1 cellular context compared by ENCODE assay signal in the genomic region with DNA sequence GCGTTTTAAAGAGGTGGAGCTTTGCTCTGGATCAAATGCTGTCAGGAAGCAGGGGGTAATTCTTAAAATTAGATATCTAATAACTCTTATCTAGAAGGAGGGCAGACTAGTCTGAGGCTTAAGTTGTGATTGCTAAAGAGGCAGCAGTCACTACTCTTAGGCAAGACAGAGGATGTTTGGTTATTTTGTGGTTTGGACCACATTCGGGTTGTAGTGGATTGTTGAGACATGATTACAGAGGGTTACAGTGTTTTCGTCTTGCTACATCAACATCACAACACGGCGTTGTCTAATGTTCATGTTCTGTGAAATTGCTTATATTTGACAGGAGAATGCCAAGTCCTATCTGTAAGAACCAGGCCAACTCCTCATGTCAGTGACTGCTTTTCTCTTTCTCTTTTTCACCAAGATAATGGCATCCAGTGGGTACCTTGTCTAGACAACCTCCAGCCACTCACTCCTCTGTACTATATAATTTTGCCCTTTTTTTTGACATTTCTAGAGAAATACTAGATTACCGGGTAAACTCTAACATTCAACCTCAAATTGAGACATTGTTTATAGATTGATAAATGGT.
TF ChIP-seq lines count a peak whose summit lies in the region.

No MANE protein-coding gene starts in this region.

TF ChIP-seq in GM23338, 12 proteins besides CTCF, POLR2A, EP300 and RAD21 (continued from another document):
- TF ChIP-seq, protein P1, sequence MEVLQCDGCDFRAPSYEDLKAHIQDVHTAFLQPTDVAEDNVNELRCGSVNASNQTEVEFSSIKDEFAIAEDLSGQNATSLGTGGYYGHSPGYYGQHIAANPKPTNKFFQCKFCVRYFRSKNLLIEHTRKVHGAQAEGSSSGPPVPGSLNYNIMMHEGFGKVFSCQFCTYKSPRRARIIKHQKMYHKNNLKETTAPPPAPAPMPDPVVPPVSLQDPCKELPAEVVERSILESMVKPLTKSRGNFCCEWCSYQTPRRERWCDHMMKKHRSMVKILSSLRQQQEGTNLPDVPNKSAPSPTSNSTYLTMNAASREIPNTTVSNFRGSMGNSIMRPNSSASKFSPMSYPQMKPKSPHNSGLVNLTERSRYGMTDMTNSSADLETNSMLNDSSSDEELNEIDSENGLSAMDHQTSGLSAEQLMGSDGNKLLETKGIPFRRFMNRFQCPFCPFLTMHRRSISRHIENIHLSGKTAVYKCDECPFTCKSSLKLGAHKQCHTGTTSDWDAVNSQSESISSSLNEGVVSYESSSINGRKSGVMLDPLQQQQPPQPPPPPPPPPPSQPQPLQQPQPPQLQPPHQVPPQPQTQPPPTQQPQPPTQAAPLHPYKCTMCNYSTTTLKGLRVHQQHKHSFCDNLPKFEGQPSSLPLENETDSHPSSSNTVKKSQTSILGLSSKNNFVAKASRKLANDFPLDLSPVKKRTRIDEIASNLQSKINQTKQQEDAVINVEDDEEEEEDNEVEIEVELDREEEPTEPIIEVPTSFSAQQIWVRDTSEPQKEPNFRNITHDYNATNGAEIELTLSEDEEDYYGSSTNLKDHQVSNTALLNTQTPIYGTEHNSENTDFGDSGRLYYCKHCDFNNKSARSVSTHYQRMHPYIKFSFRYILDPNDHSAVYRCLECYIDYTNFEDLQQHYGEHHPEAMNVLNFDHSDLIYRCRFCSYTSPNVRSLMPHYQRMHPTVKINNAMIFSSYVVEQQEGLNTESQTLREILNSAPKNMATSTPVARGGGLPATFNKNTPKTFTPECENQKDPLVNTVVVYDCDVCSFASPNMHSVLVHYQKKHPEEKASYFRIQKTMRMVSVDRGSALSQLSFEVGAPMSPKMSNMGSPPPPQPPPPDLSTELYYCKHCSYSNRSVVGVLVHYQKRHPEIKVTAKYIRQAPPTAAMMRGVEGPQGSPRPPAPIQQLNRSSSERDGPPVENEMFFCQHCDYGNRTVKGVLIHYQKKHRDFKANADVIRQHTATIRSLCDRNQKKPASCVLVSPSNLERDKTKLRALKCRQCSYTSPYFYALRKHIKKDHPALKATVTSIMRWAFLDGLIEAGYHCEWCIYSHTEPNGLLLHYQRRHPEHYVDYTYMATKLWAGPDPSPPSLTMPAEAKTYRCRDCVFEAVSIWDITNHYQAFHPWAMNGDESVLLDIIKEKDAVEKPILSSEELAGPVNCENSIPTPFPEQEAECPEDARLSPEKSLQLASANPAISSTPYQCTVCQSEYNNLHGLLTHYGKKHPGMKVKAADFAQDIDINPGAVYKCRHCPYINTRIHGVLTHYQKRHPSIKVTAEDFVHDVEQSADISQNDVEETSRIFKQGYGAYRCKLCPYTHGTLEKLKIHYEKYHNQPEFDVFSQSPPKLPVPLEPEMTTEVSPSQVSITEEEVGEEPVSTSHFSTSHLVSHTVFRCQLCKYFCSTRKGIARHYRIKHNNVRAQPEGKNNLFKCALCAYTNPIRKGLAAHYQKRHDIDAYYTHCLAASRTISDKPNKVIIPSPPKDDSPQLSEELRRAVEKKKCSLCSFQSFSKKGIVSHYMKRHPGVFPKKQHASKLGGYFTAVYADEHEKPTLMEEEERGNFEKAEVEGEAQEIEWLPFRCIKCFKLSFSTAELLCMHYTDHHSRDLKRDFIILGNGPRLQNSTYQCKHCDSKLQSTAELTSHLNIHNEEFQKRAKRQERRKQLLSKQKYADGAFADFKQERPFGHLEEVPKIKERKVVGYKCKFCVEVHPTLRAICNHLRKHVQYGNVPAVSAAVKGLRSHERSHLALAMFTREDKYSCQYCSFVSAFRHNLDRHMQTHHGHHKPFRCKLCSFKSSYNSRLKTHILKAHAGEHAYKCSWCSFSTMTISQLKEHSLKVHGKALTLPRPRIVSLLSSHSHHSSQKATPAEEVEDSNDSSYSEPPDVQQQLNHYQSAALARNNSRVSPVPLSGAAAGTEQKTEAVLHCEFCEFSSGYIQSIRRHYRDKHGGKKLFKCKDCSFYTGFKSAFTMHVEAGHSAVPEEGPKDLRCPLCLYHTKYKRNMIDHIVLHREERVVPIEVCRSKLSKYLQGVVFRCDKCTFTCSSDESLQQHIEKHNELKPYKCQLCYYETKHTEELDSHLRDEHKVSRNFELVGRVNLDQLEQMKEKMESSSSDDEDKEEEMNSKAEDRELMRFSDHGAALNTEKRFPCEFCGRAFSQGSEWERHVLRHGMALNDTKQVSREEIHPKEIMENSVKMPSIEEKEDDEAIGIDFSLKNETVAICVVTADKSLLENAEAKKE (CRISPR knock-in tag; IDR thresholded peaks at IDR 0.05) = no peak
- TF ChIP-seq JUNB (IDR thresholded peaks at IDR 0.05; ENCODE audit: unreplicated experiment) (no peak), EZH2 (IDR thresholded peaks at IDR 0.05; ENCODE audit: low read depth, unreplicated experiment) (no peak), POLR2AphosphoS5 (IDR thresholded peaks at IDR 0.05; ENCODE audit: low read depth) (no peak)
- TF ChIP-seq, protein P2, sequence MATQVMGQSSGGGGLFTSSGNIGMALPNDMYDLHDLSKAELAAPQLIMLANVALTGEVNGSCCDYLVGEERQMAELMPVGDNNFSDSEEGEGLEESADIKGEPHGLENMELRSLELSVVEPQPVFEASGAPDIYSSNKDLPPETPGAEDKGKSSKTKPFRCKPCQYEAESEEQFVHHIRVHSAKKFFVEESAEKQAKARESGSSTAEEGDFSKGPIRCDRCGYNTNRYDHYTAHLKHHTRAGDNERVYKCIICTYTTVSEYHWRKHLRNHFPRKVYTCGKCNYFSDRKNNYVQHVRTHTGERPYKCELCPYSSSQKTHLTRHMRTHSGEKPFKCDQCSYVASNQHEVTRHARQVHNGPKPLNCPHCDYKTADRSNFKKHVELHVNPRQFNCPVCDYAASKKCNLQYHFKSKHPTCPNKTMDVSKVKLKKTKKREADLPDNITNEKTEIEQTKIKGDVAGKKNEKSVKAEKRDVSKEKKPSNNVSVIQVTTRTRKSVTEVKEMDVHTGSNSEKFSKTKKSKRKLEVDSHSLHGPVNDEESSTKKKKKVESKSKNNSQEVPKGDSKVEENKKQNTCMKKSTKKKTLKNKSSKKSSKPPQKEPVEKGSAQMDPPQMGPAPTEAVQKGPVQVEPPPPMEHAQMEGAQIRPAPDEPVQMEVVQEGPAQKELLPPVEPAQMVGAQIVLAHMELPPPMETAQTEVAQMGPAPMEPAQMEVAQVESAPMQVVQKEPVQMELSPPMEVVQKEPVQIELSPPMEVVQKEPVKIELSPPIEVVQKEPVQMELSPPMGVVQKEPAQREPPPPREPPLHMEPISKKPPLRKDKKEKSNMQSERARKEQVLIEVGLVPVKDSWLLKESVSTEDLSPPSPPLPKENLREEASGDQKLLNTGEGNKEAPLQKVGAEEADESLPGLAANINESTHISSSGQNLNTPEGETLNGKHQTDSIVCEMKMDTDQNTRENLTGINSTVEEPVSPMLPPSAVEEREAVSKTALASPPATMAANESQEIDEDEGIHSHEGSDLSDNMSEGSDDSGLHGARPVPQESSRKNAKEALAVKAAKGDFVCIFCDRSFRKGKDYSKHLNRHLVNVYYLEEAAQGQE (IDR thresholded peaks at IDR 0.05; ENCODE audit: unreplicated experiment) = no peak
TF ChIP-seq in GM23338: peak in this region for 0.
